Comparison of ENCODE assay signal across 19 cellular contexts in the genomic region with DNA sequence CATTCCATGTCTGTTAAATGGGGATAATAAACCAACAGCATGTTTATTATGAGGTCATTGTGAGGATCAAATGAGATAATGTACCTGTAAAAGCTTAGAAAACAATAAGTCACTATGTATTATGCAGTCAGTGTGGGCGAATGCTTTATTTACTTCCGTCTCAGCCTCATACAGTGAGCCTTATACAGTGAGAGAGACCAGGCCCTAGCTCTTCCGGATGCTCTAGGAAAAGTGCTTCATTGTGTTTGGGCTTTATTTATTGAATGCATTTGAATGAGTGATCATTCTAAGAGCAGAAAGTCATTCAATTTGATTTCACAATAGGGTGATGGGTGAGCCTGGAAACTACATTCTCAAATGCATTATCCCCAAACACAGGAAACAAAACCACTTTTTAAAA.
"Had no signal": no experiment of that assay in that cellular context is flagged by ENCODE, and none has a peak within 500 bp of the region (broad histone marks: within the 10 kb centered on the region; RNA-seq: fewer than 3 reads in every experiment).

No MANE protein-coding gene starts in this region.

- H3K27me3 Mint-ChIP-seq: activated CD4-positive, alpha-beta memory T cell treated with anti-CD3 and anti-CD28 coated beads for 36 hours; activated naive CD8-positive, alpha-beta T cell treated with anti-CD3 and anti-CD28 coated beads, Interleukin-2, amount 50 U/mL, for 24 hours; progenitor cell of endocrine pancreas had no signal

- H3K27ac Mint-ChIP-seq: activated CD4-positive, alpha-beta memory T cell treated with anti-CD3 and anti-CD28 coated beads for 36 hours; activated naive CD8-positive, alpha-beta T cell treated with anti-CD3 and anti-CD28 coated beads, Interleukin-2, amount 50 U/mL, for 24 hours; mesothelial cell of epicardium; natural killer cell; progenitor cell of endocrine pancreas; stimulated activated naive B cell treated with anti-CD40 and anti-IgM and Interleukin-4, amounts not matched to agents 10 μg/mL and 1 μg/mL and 100 μg/mL, for 72 hours had no signal

- H3K4me1 Mint-ChIP-seq: activated naive CD8-positive, alpha-beta T cell treated with anti-CD3 and anti-CD28 coated beads, Interleukin-2, amount 50 U/mL, for 24 hours; natural killer cell; stimulated activated naive B cell treated with anti-CD40 and anti-IgM and Interleukin-4, amounts not matched to agents 10 μg/mL and 1 μg/mL and 100 μg/mL, for 72 hours had no signal

- H3K4me3 Mint-ChIP-seq: activated CD4-positive, alpha-beta memory T cell treated with anti-CD3 and anti-CD28 coated beads for 36 hours; activated naive CD8-positive, alpha-beta T cell treated with anti-CD3 and anti-CD28 coated beads, Interleukin-2, amount 50 U/mL, for 24 hours; mesothelial cell of epicardium; natural killer cell; stimulated activated naive B cell treated with anti-CD40 and anti-IgM and Interleukin-4, amounts not matched to agents 10 μg/mL and 1 μg/mL and 100 μg/mL, for 72 hours had no signal

- H3K36me3 Mint-ChIP-seq: activated CD4-positive, alpha-beta memory T cell treated with anti-CD3 and anti-CD28 coated beads for 36 hours; mesothelial cell of epicardium; natural killer cell; stimulated activated naive B cell treated with anti-CD40 and anti-IgM and Interleukin-4, amounts not matched to agents 10 μg/mL and 1 μg/mL and 100 μg/mL, for 72 hours had no signal

- ATAC-seq: activated naive CD8-positive, alpha-beta T cell treated with anti-CD3 and anti-CD28 coated beads, Interleukin-2, amount 50 U/mL, for 24 hours; gastrocnemius medialis; left ventricle myocardium superior; natural killer cell; stimulated activated naive B cell treated with anti-CD40 and anti-IgM and Interleukin-4, amounts not matched to agents 10 μg/mL and 1 μg/mL and 100 μg/mL, for 72 hours had no signal

- DNase-seq: activated CD4-positive, alpha-beta memory T cell treated with anti-CD3 and anti-CD28 coated beads for 36 hours; activated CD4-positive, alpha-beta T cell treated with anti-CD3 and anti-CD28 coated beads for 48 hours; activated effector memory CD4-positive, alpha-beta T cell treated with anti-CD3 and anti-CD28 coated beads, Interleukin-2, amount 50 U/mL, for 16 hours; activated naive CD4-positive, alpha-beta T cell treated with anti-CD3 and anti-CD28 coated beads, Interleukin-2, amount 50 U/mL, for 16 hours; activated naive CD8-positive, alpha-beta T cell treated with anti-CD3 and anti-CD28 coated beads, Interleukin-2, amount 50 U/mL, for 24 hours; activated T-cell treated with anti-CD3 and anti-CD28 coated beads, Interleukin-2, amount 50 U/mL, for 48 hours; cerebellar nuclear complex; gastrocnemius medialis; hypothalamus; left ventricle myocardium superior; mammary epithelial cell; natural killer cell; retina; stimulated activated CD4-positive, alpha-beta T cell treated with anti-CD3 and anti-CD28 coated beads, Interleukin-2, amount 100 ng/mL, for 48 hours; stimulated activated CD8-positive, alpha-beta memory T cell treated with anti-CD3 and anti-CD28 coated beads, Interleukin-4, amount 100 ng/mL, for 48 hours; stimulated activated naive B cell treated with anti-CD40 and anti-IgM and Interleukin-4, amounts not matched to agents 10 μg/mL and 1 μg/mL and 100 μg/mL, for 72 hours; transverse colon had no signal

- H3K9me3 Mint-ChIP-seq: activated CD4-positive, alpha-beta memory T cell treated with anti-CD3 and anti-CD28 coated beads for 36 hours; activated naive CD8-positive, alpha-beta T cell treated with anti-CD3 and anti-CD28 coated beads, Interleukin-2, amount 50 U/mL, for 24 hours; mesothelial cell of epicardium; stimulated activated naive B cell treated with anti-CD40 and anti-IgM and Interleukin-4, amounts not matched to agents 10 μg/mL and 1 μg/mL and 100 μg/mL, for 72 hours had no signal
